ENCODE assay signal across 12 cellular contexts in genomic region chr5:89081360-89081759, GRCh38.
DNase-seq lines count a peak whose midpoint lies in the region; ATAC-seq and TF ChIP-seq lines count a peak whose summit lies in the region.
"Had no signal": no experiment of that assay in that cellular context is flagged by ENCODE, and none has a peak within 500 bp of the region (broad histone marks: within the 10 kb centered on the region; RNA-seq: fewer than 3 reads in every experiment).

No MANE protein-coding gene starts in this region.

- 0 out of 2 replicates have a peak overlapping the region, but pooled peaks have one; percentile 49 for H2AFZ ChIP-seq in Loucy (ENCODE audit: low read length)

- no peak; the same call in 1 of the 2 replicates for TF ChIP-seq CTCF in Loucy (conservative IDR thresholded peaks at IDR 0.05; ENCODE audit: low read length)
- TF ChIP-seq CTCF in glutamatergic neuron (IDR thresholded peaks at IDR 0.05; ENCODE audit: partially characterized antibody, unreplicated experiment): no peak

- H3K4me3 Mint-ChIP-seq in glutamatergic neuron (ENCODE audit: unreplicated experiment): no peak overlapping the region

- no peaks in the 10 kb centered on the region for H3K36me3 Mint-ChIP-seq in glutamatergic neuron (ENCODE audit: unreplicated experiment)

- H3F3A ChIP-seq in Loucy (ENCODE audit: low read depth): no peaks in the 10 kb centered on the region

- no peak overlapping the region for H3K27ac Mint-ChIP-seq in glutamatergic neuron (ENCODE audit: unreplicated experiment)

- no peaks in the 10 kb centered on the region for H3K9me3 Mint-ChIP-seq in glutamatergic neuron (ENCODE audit: unreplicated experiment)

- no peak overlapping the region for H3K4me2 ChIP-seq in Loucy (ENCODE audit: low read depth, low read length, poor library complexity, severe bottlenecking)

- no peaks in the 10 kb centered on the region for H3K27me3 Mint-ChIP-seq in glutamatergic neuron (ENCODE audit: unreplicated experiment)

- no peak overlapping the region for H3K9ac ChIP-seq in Loucy (ENCODE audit: low read depth, low read length, poor library complexity, severe bottlenecking)

- no peaks in the 10 kb centered on the region for H3K36me3 ChIP-seq in Loucy (ENCODE audit: insufficient read depth, low read length)
- H3K36me3 ChIP-seq: colonic mucosa, pancreas had no signal

- no peaks in the 10 kb centered on the region for H3K9me2 ChIP-seq in Loucy (replicated peaks; ENCODE audit: low read depth, low read length)

- no peaks in the 10 kb centered on the region for H3K79me2 ChIP-seq in Loucy (ENCODE audit: insufficient read depth, low read length)

- peak; percentile 85 for ATAC-seq in GM18511 (IDR thresholded peaks at IDR 0.05; ENCODE audit: unreplicated experiment)
- ATAC-seq in GM19468 (IDR thresholded peaks at IDR 0.05; ENCODE audit: extremely low read depth, unreplicated experiment): peak; percentile 86
- peak; percentile 64 for ATAC-seq in HG02885 (IDR thresholded peaks at IDR 0.05; ENCODE audit: poor library complexity, unreplicated experiment)
- ATAC-seq: pancreas had no signal

- no peak overlapping the region for H3K4me3 ChIP-seq in Loucy (ENCODE audit: low read length, poor library complexity, severe bottlenecking)
- H3K4me3 ChIP-seq: colonic mucosa, pancreas had no signal

- DNase-seq in glutamatergic neuron (no peak), NCI-H146 (lab: John Stamatoyannopoulos, UW) (no peak)
- DNase-seq in activated CD8-positive, alpha-beta memory T cell treated with anti-CD3 and anti-CD28 coated beads for 24 hours: no peak
- no peak for DNase-seq in central memory CD4-positive, alpha-beta T cell
- DNase-seq: AML-193, colonic mucosa, pancreas, SHP77 treated with DMSO at 0.1 percent for 48 hours had no signal

- no peaks in the 10 kb centered on the region for H4K20me1 ChIP-seq in Loucy (ENCODE audit: insufficient read depth, low read length, poor library complexity, severe bottlenecking)

- no peaks in the 10 kb centered on the region for H3K27me3 ChIP-seq in Loucy (ENCODE audit: insufficient read depth, low read length, poor library complexity, severe bottlenecking)
- H3K27me3 ChIP-seq: colonic mucosa, pancreas had no signal

- no peaks in the 10 kb centered on the region for H3K9me3 ChIP-seq in Loucy (ENCODE audit: insufficient read depth, low read depth, low read length)
- H3K9me3 ChIP-seq: colonic mucosa, pancreas had no signal

- peaks cover 16% of the 10 kb centered on the region for H3K4me1 ChIP-seq in Loucy (ENCODE audit: insufficient read depth, low read length, poor library complexity, severe bottlenecking)
- H3K4me1 ChIP-seq: colonic mucosa, pancreas had no signal

- no peaks in the 10 kb centered on the region for H3K4me1 Mint-ChIP-seq in glutamatergic neuron (ENCODE audit: low read depth, unreplicated experiment)
